ENCODE assay signal across 10 cellular contexts in genomic region chr21:35323947-35324346, GRCh38.
DNase-seq lines count a peak whose midpoint lies in the region; ATAC-seq, FAIRE-seq and TF ChIP-seq lines count a peak whose summit lies in the region.
"Had no signal": no experiment of that assay in that cellular context is flagged by ENCODE, and none has a peak within 500 bp of the region (broad histone marks: within the 10 kb centered on the region; RNA-seq: fewer than 3 reads in every experiment).

No MANE protein-coding gene starts in this region.

- WGBS in K562 (ENCODE audit: insufficient coverage, low coverage, missing lambda C conversion rate), result 44% methylated on average over 9 of the region's 9 CpGs

- 0 out of 5 replicates have a peak, but pooled peaks cover 0 to 7% of the 10 kb centered on the region in 2 experiments for H3K27me3 ChIP-seq in K562 (ENCODE audit: control insufficient read depth in 2 of 2, insufficient read depth in 2 of 2, low read length in 2 of 2)

- H4K20me1 ChIP-seq in K562 (replicated peaks; ENCODE audit: control insufficient read depth, insufficient read depth, low read length), result no peaks in the 10 kb centered on the region

- no peaks in the 10 kb centered on the region for H3K9me1 ChIP-seq in K562 (ENCODE audit: control insufficient read depth, insufficient read depth, low read length)

- TF ChIP-seq POLR2A in K562 (conservative IDR thresholded peaks at IDR 0.05), result no peak

- H3K79me2 ChIP-seq in K562 (ENCODE audit: control insufficient read depth, insufficient read depth, low read length), result no peaks in the 10 kb centered on the region

- no peak overlapping the region for H3K4me2 ChIP-seq in K562 (ENCODE audit: insufficient read depth, low read length)

- CTCF ChIA-PET in K562 (lab: Yijun Ruan, JAX; ENCODE audit: low intra/inter-chr PET ratio), result no interaction called here

- no peaks in the 10 kb centered on the region for H3K9me3 ChIP-seq in K562 (replicated peaks; ENCODE audit: control insufficient read depth, insufficient read depth, low read depth, low read length)

- H3K9ac ChIP-seq in K562 (ENCODE audit: insufficient read depth in 1 of 2, low read depth in 2 of 2, low read length in 2 of 2), result no peak overlapping the region

- TF ChIP-seq EP300 in K562 (IDR thresholded peaks at IDR 0.05; ENCODE audit: low read length), result no peak

- no peak for TF ChIP-seq RAD21 in K562 (CRISPR knock-in tag; conservative IDR thresholded peaks at IDR 0.05 in 1 of 2, IDR thresholded peaks at IDR 0.05 in 1 of 2)

- intact Hi-C loops in K562 (cut with micrococcal nuclease), result no loop called here
- intact Hi-C loops in left ventricle myocardium superior (cut with micrococcal nuclease), result no loop called here
- intact Hi-C loops in sciatic nerve (cut with DNase I), result no loop called here

- no peak for FAIRE-seq in K562 (lab: Jason Lieb, UNC)

- DNase-seq in K562 (ENCODE audit: extremely low read depth in 1 of 4, low spot score in 3 of 4) (no peak), left ventricle myocardium superior (peak; percentile 50), sciatic nerve (ENCODE audit: low spot score) (no peak), hippocampal formation (lab: John Stamatoyannopoulos, UW) (no peak), GM19240 (ENCODE audit: insufficient read length, low spot score) (no peak), SIG-M5 treated with dmso at 0.1 percent for 504 hours (lab: John Stamatoyannopoulos, UW; ENCODE audit: unreplicated experiment) (no peak)
- DNase-seq: activated gamma-delta T cell had no signal

- no peak overlapping the region for H2AFZ ChIP-seq in K562 (ENCODE audit: low read depth, low read length)

- peak overlapping the region; percentile 54 for H3K27ac ChIP-seq in C4-2B
- H3K27ac ChIP-seq in K562 (ENCODE audit: extremely low read depth, low read depth, low read length), result no peak overlapping the region

- no TSS peak for BruUV-seq in K562 (replicated peaks; lab: Mats Ljungman, UMichigan)

- no peak overlapping the region for H3K4me3 ChIP-seq in K562

- POLR2A ChIA-PET in K562 (lab: Yijun Ruan, JAX), result no interaction called here

- no peak for ATAC-seq in K562
- ATAC-seq in left ventricle myocardium superior, result peak; percentile 90
- ATAC-seq in sciatic nerve, result peak; percentile 66
- ATAC-seq in HG02973 (IDR thresholded peaks at IDR 0.05; ENCODE audit: unreplicated experiment), result no peak
- ATAC-seq: esophagus mucosa had no signal

- no peak for TF ChIP-seq CTCF in C4-2B (conservative IDR thresholded peaks at IDR 0.05)
- TF ChIP-seq CTCF in K562 (IDR thresholded peaks at IDR 0.05 in 2 of 3, conservative IDR thresholded peaks at IDR 0.05 in 1 of 3; ENCODE audit: insufficient read depth in 2 of 3, low read depth in 1 of 3, low read length in 3 of 3), result no peak

- no peaks in the 10 kb centered on the region for H3K36me3 ChIP-seq in K562 (ENCODE audit: control insufficient read depth, insufficient read depth, low read length)

- in situ Hi-C loops in K562 (cut with MboI), result no loop called here

- peaks cover 0 to 12% of the 10 kb centered on the region in 2 experiments; a peak in 2 of 5 replicates for H3K4me1 ChIP-seq in K562 (replicated peaks in 1 of 2; ENCODE audit: control insufficient read depth in 2 of 2, insufficient read depth in 2 of 2, low read length in 2 of 2)

TF ChIP-seq in K562, 482 proteins besides CTCF, POLR2A, EP300 and RAD21:
- TF ChIP-seq HMG20B (CRISPR knock-in tag; IDR thresholded peaks at IDR 0.05), result no peak
- TF ChIP-seq, protein P1, sequence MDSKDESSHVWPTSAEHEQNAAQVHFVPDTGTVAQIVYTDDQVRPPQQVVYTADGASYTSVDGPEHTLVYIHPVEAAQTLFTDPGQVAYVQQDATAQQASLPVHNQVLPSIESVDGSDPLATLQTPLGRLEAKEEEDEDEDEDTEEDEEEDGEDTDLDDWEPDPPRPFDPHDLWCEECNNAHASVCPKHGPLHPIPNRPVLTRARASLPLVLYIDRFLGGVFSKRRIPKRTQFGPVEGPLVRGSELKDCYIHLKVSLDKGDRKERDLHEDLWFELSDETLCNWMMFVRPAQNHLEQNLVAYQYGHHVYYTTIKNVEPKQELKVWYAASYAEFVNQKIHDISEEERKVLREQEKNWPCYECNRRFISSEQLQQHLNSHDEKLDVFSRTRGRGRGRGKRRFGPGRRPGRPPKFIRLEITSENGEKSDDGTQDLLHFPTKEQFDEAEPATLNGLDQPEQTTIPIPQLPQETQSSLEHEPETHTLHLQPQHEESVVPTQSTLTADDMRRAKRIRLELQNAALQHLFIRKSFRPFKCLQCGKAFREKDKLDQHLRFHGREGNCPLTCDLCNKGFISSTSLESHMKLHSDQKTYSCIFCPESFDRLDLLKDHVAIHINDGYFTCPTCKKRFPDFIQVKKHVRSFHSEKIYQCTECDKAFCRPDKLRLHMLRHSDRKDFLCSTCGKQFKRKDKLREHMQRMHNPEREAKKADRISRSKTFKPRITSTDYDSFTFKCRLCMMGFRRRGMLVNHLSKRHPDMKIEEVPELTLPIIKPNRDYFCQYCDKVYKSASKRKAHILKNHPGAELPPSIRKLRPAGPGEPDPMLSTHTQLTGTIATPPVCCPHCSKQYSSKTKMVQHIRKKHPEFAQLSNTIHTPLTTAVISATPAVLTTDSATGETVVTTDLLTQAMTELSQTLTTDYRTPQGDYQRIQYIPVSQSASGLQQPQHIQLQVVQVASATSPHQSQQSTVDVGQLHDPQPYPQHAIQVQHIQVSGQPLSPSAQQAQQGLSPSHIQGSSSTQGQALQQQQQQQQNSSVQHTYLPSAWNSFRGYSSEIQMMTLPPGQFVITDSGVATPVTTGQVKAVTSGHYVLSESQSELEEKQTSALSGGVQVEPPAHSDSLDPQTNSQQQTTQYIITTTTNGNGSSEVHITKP (IDR thresholded peaks at IDR 0.05; ENCODE audit: partially characterized antibody), result peak; percentile 54

Comparison
In these comparisons a context has a peak if more than half of its experiments do, and no peak if none do; other contexts are left out.
1. ATAC-seq: peak in left ventricle myocardium superior (single experiment) and sciatic nerve (single experiment); none in K562 (single experiment) and HG02973 (single experiment).